9 cellular contexts compared by ENCODE assay signal in the genomic region with DNA sequence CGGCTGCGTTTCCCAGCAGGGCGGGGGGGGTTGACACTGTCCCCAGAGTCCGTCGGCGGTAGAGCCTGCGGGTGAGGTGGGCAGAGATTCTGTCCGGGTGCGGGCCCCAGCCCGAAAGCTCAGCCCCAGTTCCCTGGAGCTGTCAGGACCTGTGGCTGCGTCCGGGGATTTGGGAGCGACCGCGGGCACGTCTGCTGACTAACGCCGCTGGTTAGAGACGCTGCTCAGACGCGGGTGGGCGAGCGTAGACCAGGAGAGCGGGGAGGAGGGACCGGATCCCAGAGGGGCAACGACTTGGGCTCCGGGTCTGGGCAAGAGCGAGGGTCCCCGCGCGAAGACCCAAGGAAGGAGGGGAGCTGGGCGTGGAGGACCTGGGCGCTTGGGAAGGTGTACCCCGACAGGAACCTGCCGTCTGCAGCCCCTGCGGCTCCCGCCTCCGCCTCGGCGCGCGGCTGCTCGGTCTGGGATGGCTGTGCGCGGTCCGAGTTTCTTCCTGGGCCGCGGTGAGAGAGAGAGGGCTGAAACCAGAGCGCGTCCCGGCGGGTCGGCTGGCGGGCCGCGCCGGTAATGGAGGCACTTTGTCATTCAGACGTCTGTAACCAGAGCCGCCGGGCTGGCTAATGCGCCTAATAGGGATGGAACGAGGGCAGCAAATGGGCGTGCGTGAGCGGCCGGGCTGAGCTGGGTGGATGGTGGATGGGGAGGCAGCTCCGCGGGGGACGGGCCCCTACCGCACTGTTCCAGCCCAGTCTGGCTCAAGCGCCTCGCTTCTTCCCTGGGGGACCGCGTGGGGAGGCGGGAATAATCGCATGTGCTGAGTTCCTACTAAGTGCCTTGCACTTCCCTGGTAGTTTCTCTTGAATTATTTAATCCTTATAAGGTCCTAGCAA. TPM values are rescaled to one million over a fixed set of nuclear protein-coding genes. Genes with fewer than 3 reads are reported as not detected.
DNase-seq lines count a peak whose midpoint lies in the region; ATAC-seq and TF ChIP-seq lines count a peak whose summit lies in the region.
"Had no signal": no experiment of that assay in that cellular context is flagged by ENCODE, and none has a peak within 500 bp of the region (broad histone marks: within the 10 kb centered on the region; RNA-seq: fewer than 3 reads in every experiment).

No MANE protein-coding gene starts in this region.

- ATAC-seq in GM21576 (IDR thresholded peaks at IDR 0.05; ENCODE audit: unreplicated experiment) = no peak

- intact Hi-C loops in breast epithelium (cut with DNase I; ENCODE audit: low total_unique reads) (loop anchor here (5.0 kb wide), 1 partner anchor 60 kb away; no protein-coding TSS in a partner anchor), stomach (cut with DNase I; ENCODE audit: low total_unique reads) (loop anchor here (5.0 kb wide), 1 partner anchor 60 kb away; no protein-coding TSS in a partner anchor)

- no peak for TF ChIP-seq EP300 in stomach (IDR thresholded peaks at IDR 0.05)

- DNase-seq in GM06990 (ENCODE audit: extremely low read depth, insufficient read length) (no peak), NCI-H748 treated with DMSO at 0.1 percent for 48 hours (lab: John Stamatoyannopoulos, UW) (peak; percentile 18), breast epithelium (ENCODE audit: low spot score in 2 of 2) (no peak), left kidney (ENCODE audit: low read depth, low spot score) (peak; percentile 95), stomach (no peak), SW 1271 (lab: John Stamatoyannopoulos, UW) (no peak), GM19240 (ENCODE audit: insufficient read length, low spot score) (no peak)

- 1 to 2% (median 2%) methylated on average over 39 to 76 of the region's 76 CpGs for WGBS in stomach, 5 donors

- peak overlapping the region; percentile 40; the same call in 1 of the 2 replicates for H3K4me3 ChIP-seq in GM06990 (replicated peaks; ENCODE audit: low read depth, low read length)
- H3K4me3 ChIP-seq in breast epithelium = peak overlapping the region; percentile 40 to 84 (median 66)
- peak overlapping the region; percentile 48 to 59 (median 54) for H3K4me3 ChIP-seq in stomach

- peaks cover 7 to 10% of the 10 kb centered on the region in 2 donors for H3K4me1 ChIP-seq in breast epithelium
- H3K4me1 ChIP-seq in stomach = peaks cover 30 to 39% (median 38%) of the 10 kb centered on the region in 4 donors

- H3K27ac ChIP-seq in breast epithelium (peak overlapping the region; percentile 66 to 70), stomach (peak overlapping the region in 2 of 5 donors; percentile 28 to 76)
- H3K27ac ChIP-seq: HL-60 had no signal

- TF ChIP-seq POLR2A in breast epithelium (IDR thresholded peaks at IDR 0.05) (no peak), stomach (IDR thresholded peaks at IDR 0.05) (no peak)

- peaks cover 2% of the 10 kb centered on the region for H3K27me3 ChIP-seq in GM06990 (replicated peaks; ENCODE audit: control insufficient read depth, insufficient read depth, low read length)
- H3K27me3 ChIP-seq in breast epithelium = peaks cover 0 to 46% of the 10 kb centered on the region in 2 donors
- peaks cover 0 to 90% (median 76%) of the 10 kb centered on the region in 3 donors for H3K27me3 ChIP-seq in stomach

- H3K36me3 ChIP-seq in GM06990 (ENCODE audit: control insufficient read depth, insufficient read depth, low read length) = no peaks in the 10 kb centered on the region
- H3K36me3 ChIP-seq in breast epithelium = no peaks in the 10 kb centered on the region
- no peaks in the 10 kb centered on the region for H3K36me3 ChIP-seq in stomach

- H3K9me3 ChIP-seq in breast epithelium (no peaks in the 10 kb centered on the region), stomach (no peaks in the 10 kb centered on the region)

- TF ChIP-seq CTCF in GM06990 (IDR thresholded peaks at IDR 0.05; ENCODE audit: insufficient read depth, low read length, poor library complexity, severe bottlenecking) = no peak
- no peak for TF ChIP-seq CTCF in breast epithelium (IDR thresholded peaks at IDR 0.05)
- TF ChIP-seq CTCF in stomach (IDR thresholded peaks at IDR 0.05) = no peak

RNA-seq across cellular contexts. Expression of a gene that starts 2.3 kb away (rescaled TPM):
- total RNA-seq in breast epithelium = 10 to 100 TPM in 2 of 3 donors, 1 to 10 TPM in 1; 3.4 to 27.8 (median 17.7) TPM
- 1 to 10 TPM in 4 of 5 donors, not detected in 1; 1.9 to 6.6 (median 4.3) TPM for total RNA-seq in stomach
- 1 to 10 TPM; 1.1 to 4.0 (median 1.5) TPM for polyA plus RNA-seq in stomach

Comparison
In these comparisons a context has a peak if more than half of its experiments do, and no peak if none do; other contexts are left out.
1. DNase-seq: peak in NCI-H748 treated with DMSO at 0.1 percent for 48 hours (single experiment) and left kidney (single experiment); none in GM06990 (single experiment), breast epithelium (0 of 2), stomach (single experiment), SW 1271 (0 of 2) and GM19240 (single experiment).
2. Peak in every context shown above with its lines, with median percentiles within 50 percentile points of each other: H3K4me3 ChIP-seq.